ENCODE assay signal across 9 cellular contexts in genomic region chr1:151840421-151840820, GRCh38. TPM values are rescaled to one million over a fixed set of nuclear protein-coding genes. Genes with fewer than 3 reads are reported as not detected.
DNase-seq lines count a peak whose midpoint lies in the region; ATAC-seq and TF ChIP-seq lines count a peak whose summit lies in the region.
"Had no signal": no experiment of that assay in that cellular context is flagged by ENCODE, and none has a peak within 500 bp of the region (broad histone marks: within the 10 kb centered on the region; RNA-seq: fewer than 3 reads in every experiment).

No MANE protein-coding gene starts in this region.

- TF ChIP-seq CTCF in C4-2B (conservative IDR thresholded peaks at IDR 0.05) = no peak
- no peak for TF ChIP-seq CTCF in LNCaP clone FGC (IDR thresholded peaks at IDR 0.05; ENCODE audit: control insufficient read depth, extremely low read depth, insufficient read depth)
- TF ChIP-seq CTCF in colonic mucosa (IDR thresholded peaks at IDR 0.05) = no peak
- no peak for TF ChIP-seq CTCF in GM13977 (IDR thresholded peaks at IDR 0.05; ENCODE audit: extremely low read depth, insufficient read depth, missing control alignments)

- CTCF ChIA-PET in naive thymus-derived CD4-positive, alpha-beta T cell (lab: Charles Lee) = interaction anchor here (1.2 kb wide), 1 partner anchor 159 kb away, joined by 3 read pairs; no protein-coding TSS in a partner anchor

- peak overlapping the region in 6 of 9 donors; percentile 15 to 87 (median 55) for H3K27ac Mint-ChIP-seq in naive thymus-derived CD4-positive, alpha-beta T cell

- intact Hi-C loops in colonic mucosa (cut with DNase I) = no loop called here
- intact Hi-C loops in naive thymus-derived CD4-positive, alpha-beta T cell (cut with micrococcal nuclease) = no loop called here

- H3K4me1 Mint-ChIP-seq in naive thymus-derived CD4-positive, alpha-beta T cell = peaks cover 33 to 50% (median 41%) of the 10 kb centered on the region in 7 donors

- in situ Hi-C loops in GM13977 (cut with MboI; ENCODE audit: low pct_unique_long_range_greater_than_20kb, low sequenced_read_pairs, unreplicated experiment) = no loop called here

- no peak for ATAC-seq in naive thymus-derived CD4-positive, alpha-beta T cell
- ATAC-seq in GM18909 (IDR thresholded peaks at IDR 0.05; ENCODE audit: poor library complexity, unreplicated experiment) (no peak), HG03280 (IDR thresholded peaks at IDR 0.05; ENCODE audit: unreplicated experiment) (no peak)
- ATAC-seq: psoas muscle had no signal

- H3K9me3 ChIP-seq in colonic mucosa = no peaks in the 10 kb centered on the region
- no peaks in the 10 kb centered on the region for H3K9me3 ChIP-seq in naive thymus-derived CD4-positive, alpha-beta T cell (ENCODE audit: control insufficient read depth in 2 of 3, low read length in 3 of 3)
- H3K9me3 ChIP-seq: psoas muscle had no signal

- H3K9me3 Mint-ChIP-seq in naive thymus-derived CD4-positive, alpha-beta T cell = peaks cover 0 to 5% (median 0%) of the 10 kb centered on the region in 11 donors

- peak overlapping the region; percentile 26 to 89 (median 82) for H3K4me3 Mint-ChIP-seq in naive thymus-derived CD4-positive, alpha-beta T cell

- H3K27ac ChIP-seq in C4-2B (peak overlapping the region; percentile 92), colonic mucosa (peak overlapping the region; percentile 90)
- no peak overlapping the region for H3K27ac ChIP-seq in naive thymus-derived CD4-positive, alpha-beta T cell (ENCODE audit: low read depth, low read length)
- H3K27ac ChIP-seq: psoas muscle had no signal

- no peaks in the 10 kb centered on the region for H3K4me1 ChIP-seq in colonic mucosa
- peaks cover 27 to 38% of the 10 kb centered on the region in 2 donors for H3K4me1 ChIP-seq in naive thymus-derived CD4-positive, alpha-beta T cell (ENCODE audit: control insufficient read depth in 2 of 2, insufficient read depth in 2 of 2, low read length in 2 of 2)
- H3K4me1 ChIP-seq: psoas muscle had no signal

- peak overlapping the region; percentile 40 to 89 for H3K9ac ChIP-seq in colonic mucosa (ENCODE audit: low read depth in 2 of 2, low read length in 2 of 2)

- peaks cover 0 to 8% (median 0%) of the 10 kb centered on the region in 5 donors for H3K27me3 Mint-ChIP-seq in naive thymus-derived CD4-positive, alpha-beta T cell

- H3K27me3 ChIP-seq in colonic mucosa = peaks cover 6% of the 10 kb centered on the region
- H3K27me3 ChIP-seq in naive thymus-derived CD4-positive, alpha-beta T cell (ENCODE audit: control insufficient read depth in 2 of 2, insufficient read depth in 2 of 2, low read length in 2 of 2) = no peaks in the 10 kb centered on the region

- POLR2A ChIA-PET in naive thymus-derived CD4-positive, alpha-beta T cell (lab: Charles Lee) = interaction anchor here (0.6 to 1.0 kb wide), 4 partner anchors 19 to 153 kb away, joined by 3 read pairs; partner anchors contain the start of genes S100A10 and TDRKH

- H3K4me3 ChIP-seq in LNCaP clone FGC (ENCODE audit: low read depth, low read length) = peak overlapping the region; percentile 61
- peak overlapping the region; percentile 35 for H3K4me3 ChIP-seq in colonic mucosa
- no peak overlapping the region for H3K4me3 ChIP-seq in naive thymus-derived CD4-positive, alpha-beta T cell (ENCODE audit: low read length)

- H3K36me3 ChIP-seq in colonic mucosa = no peaks in the 10 kb centered on the region
- H3K36me3 ChIP-seq in naive thymus-derived CD4-positive, alpha-beta T cell (ENCODE audit: control insufficient read depth in 2 of 3, insufficient read depth in 3 of 3, low read length in 3 of 3) = no peaks in the 10 kb centered on the region

- peaks cover 0 to 10% (median 0%) of the 10 kb centered on the region in 5 donors for H3K36me3 Mint-ChIP-seq in naive thymus-derived CD4-positive, alpha-beta T cell

- no peak for DNase-seq in LNCaP clone FGC (ENCODE audit: low read depth)
- no peak for DNase-seq in colonic mucosa
- no peak for DNase-seq in naive thymus-derived CD4-positive, alpha-beta T cell
- DNase-seq in GM13977 (ENCODE audit: low spot score) = no peak
- no peak for DNase-seq in iPS-NIHi7 (ENCODE audit: extremely low spot score)
- DNase-seq: psoas muscle had no signal

RNA-seq across cellular contexts. Expression of gene C2CD4D, which starts 0.8 kb away (rescaled TPM):
- 1 to 10 TPM in 1 of 2 donors, under 1 TPM in 1; 0.85 to 1.6 TPM for total RNA-seq in colonic mucosa
- under 1 TPM in 2 of 5 experiments, not detected in 3; 0.34 to 0.87 TPM for total RNA-seq in naive thymus-derived CD4-positive, alpha-beta T cell
- under 1 TPM in 1 of 2 donors, not detected in 1; 0.18 TPM for polyA plus RNA-seq in naive thymus-derived CD4-positive, alpha-beta T cell
- polyA plus RNA-seq: psoas muscle had no signal

RNA-seq across cellular contexts. Expression of gene RORC, which starts 8.8 kb away (rescaled TPM):
- 10 to 100 TPM; 20.5 to 27.7 TPM for total RNA-seq in colonic mucosa
- 1 to 10 TPM in 1 of 5 experiments, under 1 TPM in 4; 0.16 to 2.5 (median 0.21) TPM for total RNA-seq in naive thymus-derived CD4-positive, alpha-beta T cell
- polyA plus RNA-seq in naive thymus-derived CD4-positive, alpha-beta T cell = under 1 TPM in 1 of 2 donors, not detected in 1; 0.37 TPM

RNA-seq across cellular contexts. Expression of gene THEM5, which starts 13.1 kb away (rescaled TPM):
- not detected for total RNA-seq in colonic mucosa
- total RNA-seq in naive thymus-derived CD4-positive, alpha-beta T cell = not detected
- polyA plus RNA-seq in naive thymus-derived CD4-positive, alpha-beta T cell = not detected
- total RNA-seq: psoas muscle had no signal
- polyA plus RNA-seq: psoas muscle had no signal

RNA-seq across cellular contexts. Expression of gene LINGO4, which starts 35.2 kb away (rescaled TPM):
- total RNA-seq in colonic mucosa = under 1 TPM; 0.12 to 0.13 TPM
- under 1 TPM in 2 of 5 experiments, not detected in 3; 0.07 to 0.24 TPM for total RNA-seq in naive thymus-derived CD4-positive, alpha-beta T cell
- polyA plus RNA-seq in naive thymus-derived CD4-positive, alpha-beta T cell = not detected

RNA-seq across cellular contexts. Expression of gene TDRKH, which starts 50.1 kb away (rescaled TPM):
- 1 to 10 TPM; 6.8 to 9.1 TPM for total RNA-seq in colonic mucosa
- 10 to 100 TPM in 3 of 5 experiments, 1 to 10 TPM in 2; 7.7 to 23.1 (median 17.0) TPM for total RNA-seq in naive thymus-derived CD4-positive, alpha-beta T cell
- polyA plus RNA-seq in naive thymus-derived CD4-positive, alpha-beta T cell = 10 to 100 TPM; 17.4 to 18.7 TPM

Comparison
In these comparisons a context has a peak if more than half of its experiments do, and no peak if none do; other contexts are left out.
1. RNA of gene RORC, which starts 8.8 kb away (total RNA-seq): 20.5 to 27.7 TPM in colonic mucosa; 0.16 to 2.5 TPM in naive thymus-derived CD4-positive, alpha-beta T cell; every median in the first group is over 4 times any median in the second.